10 cellular contexts compared by ENCODE assay signal in the genomic region with DNA sequence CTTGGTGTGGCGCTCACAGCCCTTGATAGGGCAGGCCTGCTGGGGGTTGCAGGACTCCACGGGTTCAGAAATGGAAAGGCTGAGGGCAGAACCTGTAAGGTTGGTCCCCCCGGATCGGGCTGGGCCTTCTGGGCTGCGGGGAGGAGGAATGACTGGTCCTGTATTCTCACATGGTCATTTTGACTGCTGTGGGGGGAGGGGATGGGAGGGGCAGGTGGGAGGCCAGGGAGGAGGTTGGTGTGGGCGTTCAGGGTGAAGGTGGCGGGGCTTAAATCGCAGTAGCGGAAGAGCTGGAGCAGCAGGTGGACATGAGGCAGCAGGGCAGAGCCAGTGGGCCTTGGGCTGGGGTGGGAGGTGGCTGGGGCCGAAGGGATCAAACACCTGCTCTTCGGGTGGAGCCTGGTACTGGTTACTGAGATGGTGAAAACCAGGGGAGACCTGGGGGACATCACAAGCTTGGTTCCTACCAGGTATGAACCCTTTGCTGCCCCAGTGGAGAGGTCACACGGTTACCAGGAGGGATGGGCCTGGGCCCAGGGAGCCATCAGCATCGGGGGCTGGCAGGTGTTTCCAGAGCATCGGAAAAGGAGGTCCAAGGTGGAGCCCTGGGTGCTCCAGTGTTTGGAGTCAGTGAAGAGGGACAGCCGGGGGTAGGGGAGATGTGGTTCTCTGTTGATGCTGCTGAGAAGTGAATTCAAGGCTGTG. TPM values are rescaled to one million over a fixed set of nuclear protein-coding genes. Genes with fewer than 3 reads are reported as not detected.
DNase-seq lines count a peak whose midpoint lies in the region; ATAC-seq and TF ChIP-seq lines count a peak whose summit lies in the region.
"Had no signal": no experiment of that assay in that cellular context is flagged by ENCODE, and none has a peak within 500 bp of the region (broad histone marks: within the 10 kb centered on the region; RNA-seq: fewer than 3 reads in every experiment).

No MANE protein-coding gene starts in this region.

- H3K4me3 ChIP-seq in Caco-2 (ENCODE audit: low read depth, low read length) (no peak overlapping the region), NT2/D1 (ENCODE audit: insufficient read length, low read depth) (peak overlapping the region; percentile 97), neural cell (ENCODE audit: low read length) (peak overlapping the region; percentile 99)

- POLR2A ChIA-PET in Caco-2 (lab: Charles Lee), result no interaction called here

- TF ChIP-seq EP300 in neural cell (conservative IDR thresholded peaks at IDR 0.05; ENCODE audit: poor library complexity, severe bottlenecking), result no peak

- H3K9me3 ChIP-seq in Caco-2 (no peaks in the 10 kb centered on the region), NT2/D1 (ENCODE audit: insufficient read depth, low read length) (no peaks in the 10 kb centered on the region), neural cell (ENCODE audit: low read length) (no peaks in the 10 kb centered on the region)
- H3K9me3 ChIP-seq: ascending aorta had no signal

- peak overlapping the region; percentile 75 for H3K4me3 Mint-ChIP-seq in Caco-2 (ENCODE audit: unreplicated experiment)
- peak overlapping the region; percentile 98 for H3K4me3 Mint-ChIP-seq in dendritic cell treated with granulocyte-macrophage colony-stimulating factor and Interleukin-4, amounts not matched to agents 40 ng/mL and 50 ng/mL, for 4 days

- H3K79me2 ChIP-seq in neural cell (replicated peaks; ENCODE audit: insufficient read depth, low read length), result peaks cover 12% of the 10 kb centered on the region

- H3K36me3 Mint-ChIP-seq in Caco-2 (ENCODE audit: insufficient read depth, unreplicated experiment), result peaks cover 38% of the 10 kb centered on the region
- H3K36me3 Mint-ChIP-seq in dendritic cell treated with granulocyte-macrophage colony-stimulating factor and Interleukin-4, amounts not matched to agents 40 ng/mL and 50 ng/mL, for 4 days (ENCODE audit: low read depth), result peaks cover 49% of the 10 kb centered on the region

- H3K9ac ChIP-seq in NT2/D1 (ENCODE audit: insufficient read length, low read depth), result peak overlapping the region; percentile 97
- no peak overlapping the region for H3K9ac ChIP-seq in neural cell (ENCODE audit: low read length)

- H3K27me3 Mint-ChIP-seq in Caco-2 (ENCODE audit: insufficient read depth, unreplicated experiment), result no peaks in the 10 kb centered on the region
- peaks cover 16% of the 10 kb centered on the region for H3K27me3 Mint-ChIP-seq in dendritic cell treated with granulocyte-macrophage colony-stimulating factor and Interleukin-4, amounts not matched to agents 40 ng/mL and 50 ng/mL, for 4 days

- no peak overlapping the region for H3K27ac ChIP-seq in neural cell (ENCODE audit: low read length)
- H3K27ac ChIP-seq: ascending aorta had no signal

- no peaks in the 10 kb centered on the region for H3F3A ChIP-seq in neural cell (ENCODE audit: insufficient read depth, low read length, poor library complexity, severe bottlenecking)

- DNase-seq in Caco-2 (no peak), NT2/D1 (ENCODE audit: low read depth, low spot score) (no peak), kidney glomerular epithelial cell (lab: John Stamatoyannopoulos, UW) (no peak)
- DNase-seq in stimulated activated CD4-positive, alpha-beta T cell treated with anti-CD3 and anti-CD28 coated beads, Interleukin-1b, Interleukin-23, amount 100 ng/mL, for 48 hours, result no peak
- DNase-seq: NCI-H187 treated with DMSO at 0.1 percent for 48 hours had no signal

- no peak overlapping the region for H3K27ac Mint-ChIP-seq in Caco-2 (ENCODE audit: unreplicated experiment)
- H3K27ac Mint-ChIP-seq in dendritic cell treated with granulocyte-macrophage colony-stimulating factor and Interleukin-4, amounts not matched to agents 40 ng/mL and 50 ng/mL, for 4 days, result peak overlapping the region; percentile 40

- H3K4me1 ChIP-seq in Caco-2 (peaks cover 12% of the 10 kb centered on the region; the same call in 1 of the 2 replicates), NT2/D1 (ENCODE audit: insufficient read depth, insufficient read length) (peaks cover 42% of the 10 kb centered on the region)

- H3K27me3 ChIP-seq in Caco-2 (replicated peaks; ENCODE audit: control insufficient read depth, insufficient read depth, low read length) (no peaks in the 10 kb centered on the region), NT2/D1 (ENCODE audit: insufficient read depth, insufficient read length) (no peaks in the 10 kb centered on the region), neural cell (ENCODE audit: insufficient read depth, low read depth, low read length) (no peaks in the 10 kb centered on the region)
- H3K27me3 ChIP-seq: ascending aorta had no signal

- TF ChIP-seq CTCF in Caco-2 (IDR thresholded peaks at IDR 0.05; ENCODE audit: insufficient read depth in 1 of 2, low read depth in 1 of 2, low read length in 1 of 2, severe bottlenecking in 1 of 2, unreplicated experiment in 1 of 2) (no peak), neural cell (IDR thresholded peaks at IDR 0.05; ENCODE audit: poor library complexity, severe bottlenecking) (no peak)

- peaks cover 9% of the 10 kb centered on the region for H3K36me3 ChIP-seq in Caco-2 (ENCODE audit: control insufficient read depth, insufficient read depth, low read length)
- H3K36me3 ChIP-seq in NT2/D1 (ENCODE audit: insufficient read depth, insufficient read length, low read length), result peaks cover 51% of the 10 kb centered on the region
- H3K36me3 ChIP-seq in neural cell (ENCODE audit: insufficient read depth, low read length), result no peaks in the 10 kb centered on the region

- no peaks in the 10 kb centered on the region for H3K4me1 Mint-ChIP-seq in Caco-2 (ENCODE audit: low read depth, unreplicated experiment)
- peaks cover 33% of the 10 kb centered on the region for H3K4me1 Mint-ChIP-seq in dendritic cell treated with granulocyte-macrophage colony-stimulating factor and Interleukin-4, amounts not matched to agents 40 ng/mL and 50 ng/mL, for 4 days (ENCODE audit: low read depth)

- no peak overlapping the region for H2AFZ ChIP-seq in neural cell (ENCODE audit: low read depth, low read length)

- ATAC-seq in HG02571 (IDR thresholded peaks at IDR 0.05; ENCODE audit: unreplicated experiment) (no peak), GM21619 (IDR thresholded peaks at IDR 0.05; ENCODE audit: unreplicated experiment) (no peak)

- intact Hi-C loops in Caco-2 (cut with micrococcal nuclease; ENCODE audit: unreplicated experiment), result no loop called here
- intact Hi-C loops in dendritic cell treated with granulocyte-macrophage colony-stimulating factor and Interleukin-4, amounts not matched to agents 40 ng/mL and 50 ng/mL, for 4 days (cut with micrococcal nuclease), result no loop called here

- no peaks in the 10 kb centered on the region for H4K20me1 ChIP-seq in neural cell (ENCODE audit: insufficient read depth)

- H3K4me2 ChIP-seq in neural cell (ENCODE audit: low read length), result no peak overlapping the region

- no peaks in the 10 kb centered on the region for H3K9me3 Mint-ChIP-seq in Caco-2 (ENCODE audit: unreplicated experiment)
- no peaks in the 10 kb centered on the region for H3K9me3 Mint-ChIP-seq in dendritic cell treated with granulocyte-macrophage colony-stimulating factor and Interleukin-4, amounts not matched to agents 40 ng/mL and 50 ng/mL, for 4 days

- no peaks in the 10 kb centered on the region for H3K9me2 ChIP-seq in neural cell (ENCODE audit: insufficient read depth, low read length)

- BruUV-seq in Caco-2 (replicated peaks; lab: Mats Ljungman, UMichigan), result no TSS peak

- CTCF ChIA-PET in Caco-2 (lab: Charles Lee), result no interaction called here

- no peak for TF ChIP-seq RAD21 in neural cell (conservative IDR thresholded peaks at IDR 0.05)

TF ChIP-seq in neural cell, 6 proteins besides CTCF, POLR2A, EP300 and RAD21:
- TF ChIP-seq POLR2AphosphoS5 (IDR thresholded peaks at IDR 0.05), result no peak
- TF ChIP-seq MXI1 (conservative IDR thresholded peaks at IDR 0.05; ENCODE audit: poor library complexity, severe bottlenecking), result no peak
- TF ChIP-seq EZH2 (IDR thresholded peaks at IDR 0.05; ENCODE audit: borderline replicate concordance, insufficient read depth, low read length, poor library complexity, severe bottlenecking), result no peak
- no peak for TF ChIP-seq SMC3 (conservative IDR thresholded peaks at IDR 0.05; ENCODE audit: poor library complexity)
- TF ChIP-seq TAF1 (IDR thresholded peaks at IDR 0.05; ENCODE audit: low read depth), result no peak
- TF ChIP-seq, protein P1, sequence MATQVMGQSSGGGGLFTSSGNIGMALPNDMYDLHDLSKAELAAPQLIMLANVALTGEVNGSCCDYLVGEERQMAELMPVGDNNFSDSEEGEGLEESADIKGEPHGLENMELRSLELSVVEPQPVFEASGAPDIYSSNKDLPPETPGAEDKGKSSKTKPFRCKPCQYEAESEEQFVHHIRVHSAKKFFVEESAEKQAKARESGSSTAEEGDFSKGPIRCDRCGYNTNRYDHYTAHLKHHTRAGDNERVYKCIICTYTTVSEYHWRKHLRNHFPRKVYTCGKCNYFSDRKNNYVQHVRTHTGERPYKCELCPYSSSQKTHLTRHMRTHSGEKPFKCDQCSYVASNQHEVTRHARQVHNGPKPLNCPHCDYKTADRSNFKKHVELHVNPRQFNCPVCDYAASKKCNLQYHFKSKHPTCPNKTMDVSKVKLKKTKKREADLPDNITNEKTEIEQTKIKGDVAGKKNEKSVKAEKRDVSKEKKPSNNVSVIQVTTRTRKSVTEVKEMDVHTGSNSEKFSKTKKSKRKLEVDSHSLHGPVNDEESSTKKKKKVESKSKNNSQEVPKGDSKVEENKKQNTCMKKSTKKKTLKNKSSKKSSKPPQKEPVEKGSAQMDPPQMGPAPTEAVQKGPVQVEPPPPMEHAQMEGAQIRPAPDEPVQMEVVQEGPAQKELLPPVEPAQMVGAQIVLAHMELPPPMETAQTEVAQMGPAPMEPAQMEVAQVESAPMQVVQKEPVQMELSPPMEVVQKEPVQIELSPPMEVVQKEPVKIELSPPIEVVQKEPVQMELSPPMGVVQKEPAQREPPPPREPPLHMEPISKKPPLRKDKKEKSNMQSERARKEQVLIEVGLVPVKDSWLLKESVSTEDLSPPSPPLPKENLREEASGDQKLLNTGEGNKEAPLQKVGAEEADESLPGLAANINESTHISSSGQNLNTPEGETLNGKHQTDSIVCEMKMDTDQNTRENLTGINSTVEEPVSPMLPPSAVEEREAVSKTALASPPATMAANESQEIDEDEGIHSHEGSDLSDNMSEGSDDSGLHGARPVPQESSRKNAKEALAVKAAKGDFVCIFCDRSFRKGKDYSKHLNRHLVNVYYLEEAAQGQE (IDR thresholded peaks at IDR 0.05; ENCODE audit: borderline replicate concordance), result no peak

RNA-seq across cellular contexts. Expression of a gene that starts 1.8 kb away (rescaled TPM):
- 65.5 and 66.9 TPM in 2 replicates for total RNA-seq in Caco-2 (2022)
- polyA plus RNA-seq in neural cell, result 20.1 and 23.6 TPM in 2 replicates
- 14.7 and 25.1 TPM in 2 replicates for polyA minus RNA-seq in neural cell

RNA-seq across cellular contexts. Expression of a gene that starts 18.9 kb away (rescaled TPM):
- total RNA-seq in Caco-2 (2022), result not detected in 2 replicates
- polyA plus RNA-seq in neural cell, result not detected in 2 replicates
- polyA minus RNA-seq in neural cell, result not detected in 2 replicates
- total RNA-seq: ascending aorta had no signal

RNA-seq across cellular contexts. Expression of a gene that starts 22.7 kb away (rescaled TPM):
- 23.7 and 24.3 TPM in 2 replicates for total RNA-seq in Caco-2 (2022)
- 20.1 and 30.1 TPM in 2 replicates for polyA plus RNA-seq in neural cell
- polyA minus RNA-seq in neural cell, result 38.5 and 46.5 TPM in 2 replicates

RNA-seq across cellular contexts. Expression of a gene that starts 43.6 kb away (rescaled TPM):
- not detected in 2 replicates for total RNA-seq in Caco-2 (2022)
- polyA plus RNA-seq in neural cell, result not detected in 2 replicates
- polyA minus RNA-seq in neural cell, result not detected in 2 replicates
- total RNA-seq: ascending aorta had no signal

RNA-seq across cellular contexts. Expression of a gene that starts 59.2 kb away (rescaled TPM):
- not detected in 2 replicates for total RNA-seq in Caco-2 (2022)
- not detected in 2 replicates for polyA plus RNA-seq in neural cell
- polyA minus RNA-seq in neural cell, result not detected in 2 replicates
- total RNA-seq: ascending aorta had no signal
